ENCODE assay signal across 10 cellular contexts in the genomic region with DNA sequence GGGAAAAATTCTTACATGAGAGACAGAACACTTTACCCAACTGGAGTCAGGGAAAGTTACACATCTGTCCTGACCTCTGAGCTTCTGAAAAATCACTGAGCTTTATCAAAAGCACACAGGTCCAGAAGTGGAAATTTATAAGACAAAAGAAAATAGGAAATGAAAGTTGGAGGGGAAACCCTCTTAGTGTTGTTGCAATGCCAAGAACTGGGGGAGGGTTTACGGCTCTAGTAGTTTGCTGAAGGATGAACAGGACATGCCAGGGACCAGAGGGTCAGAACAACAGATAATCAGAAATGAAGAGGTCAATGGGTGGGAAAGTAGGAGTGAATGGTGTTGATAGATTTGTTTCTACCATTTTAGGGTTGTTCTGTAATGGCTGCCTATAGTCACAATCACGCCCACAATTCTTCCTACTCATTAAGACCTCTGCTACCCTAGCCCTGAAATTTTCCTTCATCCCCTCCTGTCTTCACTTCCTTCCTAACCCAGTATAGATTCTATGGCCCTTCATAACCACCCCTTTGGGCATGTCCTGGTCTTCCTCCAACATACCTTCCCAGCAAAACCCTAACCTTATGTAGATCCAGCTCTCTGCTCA. TPM values are rescaled to one million over a fixed set of nuclear protein-coding genes. Genes with fewer than 3 reads are reported as not detected.
A peak's percentile ranks its signal among the peaks of the same experiment; 100 is the strongest.
DNase-seq lines count a peak whose midpoint lies in the region; ATAC-seq and TF ChIP-seq lines count a peak whose summit lies in the region.
"Had no signal": no experiment of that assay in that cellular context is flagged by ENCODE, and none has a peak within 500 bp of the region (broad histone marks: within the 10 kb centered on the region; RNA-seq: fewer than 3 reads in every experiment).

No MANE protein-coding gene starts in this region.

- no peaks in the 10 kb centered on the region for H3K9me3 ChIP-seq in tibial artery
- H3K9me3 ChIP-seq: heart right ventricle, neutrophil had no signal

- DNase-seq in GM19240 (ENCODE audit: insufficient read length, low spot score) (peak; percentile 24), dermis microvascular lymphatic vessel endothelial cell (ENCODE audit: low read depth in 2 of 2) (peak; percentile 90 to 91), tibial artery (no peak), H7 (no peak), AG08396 (ENCODE audit: low spot score) (no peak)
- DNase-seq: activated T-cell treated with anti-CD3 and anti-CD28 coated beads, Interleukin-2, amount 50 U/mL, for 1 hour; heart right ventricle had no signal

- TF ChIP-seq POLR2A in GM18505 (IDR thresholded peaks at IDR 0.05; ENCODE audit: borderline replicate concordance, extremely low read depth, insufficient read depth, insufficient read length), result no peak

- no peak for TF ChIP-seq CTCF in tibial artery (IDR thresholded peaks at IDR 0.05)

- H3K4me1 ChIP-seq in tibial artery, result peaks cover 0 to 41% (median 29%) of the 10 kb centered on the region in 4 donors

- peak overlapping the region; percentile 51 to 70 for H3K27ac ChIP-seq in tibial artery
- H3K27ac ChIP-seq: neutrophil had no signal

- H3K36me3 ChIP-seq in tibial artery (no peaks in the 10 kb centered on the region), H7 (replicated peaks; ENCODE audit: control insufficient read depth, insufficient read depth, low read length) (no peaks in the 10 kb centered on the region)
- H3K36me3 ChIP-seq: heart right ventricle, neutrophil had no signal

- H3K27me3 ChIP-seq in tibial artery (no peaks in the 10 kb centered on the region), H7 (ENCODE audit: control insufficient read depth, insufficient read depth, low read length) (no peaks in the 10 kb centered on the region)
- H3K27me3 ChIP-seq: heart right ventricle had no signal

- peak; percentile 55 for ATAC-seq in HG03342 (IDR thresholded peaks at IDR 0.05; ENCODE audit: unreplicated experiment)
- no peak for ATAC-seq in GM18505 (IDR thresholded peaks at IDR 0.05; ENCODE audit: unreplicated experiment)

- intact Hi-C loops in tibial artery (cut with DNase I; ENCODE audit: low total_unique reads), result no loop called here

- no peak overlapping the region for H3K4me3 ChIP-seq in tibial artery
- no peak overlapping the region for H3K4me3 ChIP-seq in H7 (ENCODE audit: insufficient read depth, low read depth, low read length)
- H3K4me3 ChIP-seq: heart right ventricle had no signal

RNA-seq across cellular contexts. Expression of gene FMOD, which starts 30.3 kb away (rescaled TPM):
- total RNA-seq in dermis microvascular lymphatic vessel endothelial cell, result 3.6 and 63.0 TPM in 2 replicates
- not detected in 2 replicates for total RNA-seq in H7 (2014; rRNA removed; shearing (Covaris generic))

Comparison
In these comparisons a context has a peak if more than half of its experiments do, and no peak if none do; other contexts are left out.
1. DNase-seq: peak in GM19240 (single experiment) and dermis microvascular lymphatic vessel endothelial cell (2 of 2); none in tibial artery (0 of 2), H7 (single experiment) and AG08396 (single experiment).